8 cellular contexts compared by ENCODE assay signal in the genomic region with DNA sequence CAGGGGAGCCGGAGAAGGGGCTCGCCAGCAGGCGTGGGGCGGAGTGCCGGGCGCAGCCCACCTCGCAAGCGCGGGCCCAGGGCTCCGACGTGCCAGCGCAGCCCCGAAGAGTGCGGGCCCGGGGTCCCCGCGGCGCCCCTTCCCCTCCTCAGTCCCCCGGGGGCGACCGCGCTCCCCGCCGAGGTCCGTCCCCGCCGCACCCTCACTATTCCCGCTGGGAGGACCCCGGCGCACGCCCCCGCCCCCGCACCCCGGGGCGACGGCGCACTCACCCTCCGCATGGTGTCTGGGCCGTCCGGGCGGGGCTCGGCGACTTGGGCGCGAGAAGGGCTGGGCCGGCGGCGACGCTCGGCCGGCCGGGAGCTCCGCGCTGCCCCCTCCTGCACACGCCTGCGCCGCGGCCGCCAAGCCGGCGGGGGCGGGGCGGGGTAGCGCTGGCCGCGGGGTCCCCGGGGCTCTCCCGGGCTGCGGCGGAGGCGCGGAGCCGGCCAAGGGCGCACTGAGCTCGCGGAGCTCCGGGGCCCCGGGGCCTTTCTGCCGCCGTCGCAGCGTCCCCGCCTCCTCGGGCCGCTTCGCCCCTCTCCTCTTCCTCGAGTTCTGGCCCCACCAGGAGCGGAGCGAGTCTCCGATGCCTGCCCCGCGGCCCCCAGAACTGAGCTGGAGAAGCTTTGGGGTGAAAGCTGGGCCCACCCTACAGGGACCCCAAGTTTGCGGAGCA.
DNase-seq lines count a peak whose midpoint lies in the region; ATAC-seq and TF ChIP-seq lines count a peak whose summit lies in the region.

No MANE protein-coding gene starts in this region.

- no peak for DNase-seq in activated CD8-positive, alpha-beta memory T cell treated with anti-CD3 and anti-CD28 coated beads, Interleukin-2, amount 10 ng/mL, durations not matched to agents 7 days and 5 days
- no peak for DNase-seq in activated CD8-positive, alpha-beta memory T cell treated with anti-CD3 and anti-CD28 coated beads, Interleukin-2, amount 50 U/mL, for 4 hours
- DNase-seq in H7: peak; percentile 92
- peak; percentile 65 for DNase-seq in NB4 (ENCODE audit: low read depth)
- no peak for DNase-seq in naive thymus-derived CD8-positive, alpha-beta T cell
- DNase-seq in NCI-H2029 treated with DMSO at 0.1 percent for 48 hours (lab: John Stamatoyannopoulos, UW): no peak
- no peak for DNase-seq in NCI-H2029 (lab: John Stamatoyannopoulos, UW)

- TF ChIP-seq POLR2A in NB4 (IDR thresholded peaks at IDR 0.05; ENCODE audit: extremely low read depth, insufficient read length): no peak

- H3K36me3 Mint-ChIP-seq in activated CD8-positive, alpha-beta memory T cell treated with anti-CD3 and anti-CD28 coated beads, Interleukin-2, amount 10 ng/mL, durations not matched to agents 7 days and 5 days: no peaks in the 10 kb centered on the region
- peaks cover 0 to 3% (median 0%) of the 10 kb centered on the region in 3 donors for H3K36me3 Mint-ChIP-seq in naive thymus-derived CD8-positive, alpha-beta T cell

- H3K4me3 ChIP-seq in H7 (ENCODE audit: insufficient read depth, low read depth, low read length): peak overlapping the region; percentile 54
- H3K4me3 ChIP-seq in NB4 (ENCODE audit: low read depth, low read length): no peak overlapping the region
- H3K4me3 ChIP-seq in endocrine pancreas (ENCODE audit: control insufficient read depth, insufficient read depth, low read length): peak overlapping the region; percentile 34

- H3K27ac Mint-ChIP-seq in activated CD8-positive, alpha-beta memory T cell treated with anti-CD3 and anti-CD28 coated beads, Interleukin-2, amount 10 ng/mL, durations not matched to agents 7 days and 5 days: no peak overlapping the region
- no peak overlapping the region for H3K27ac Mint-ChIP-seq in naive thymus-derived CD8-positive, alpha-beta T cell

- no peaks in the 10 kb centered on the region for H3K4me1 ChIP-seq in endocrine pancreas (ENCODE audit: control insufficient read depth, insufficient read depth, low read length)

- H3K27me3 ChIP-seq in H7 (ENCODE audit: control insufficient read depth, insufficient read depth, low read length) (peaks cover 45% of the 10 kb centered on the region), endocrine pancreas (ENCODE audit: control insufficient read depth, insufficient read depth, low read length) (no peaks in the 10 kb centered on the region)

- POLR2A ChIA-PET in naive thymus-derived CD8-positive, alpha-beta T cell (lab: Charles Lee): no interaction called here

- no peaks in the 10 kb centered on the region for H3K9me3 Mint-ChIP-seq in activated CD8-positive, alpha-beta memory T cell treated with anti-CD3 and anti-CD28 coated beads, Interleukin-2, amount 10 ng/mL, durations not matched to agents 7 days and 5 days (ENCODE audit: low read depth)
- no peaks in the 10 kb centered on the region for H3K9me3 Mint-ChIP-seq in naive thymus-derived CD8-positive, alpha-beta T cell

- H3K36me3 ChIP-seq in H7 (replicated peaks; ENCODE audit: control insufficient read depth, insufficient read depth, low read length) (no peaks in the 10 kb centered on the region), endocrine pancreas (ENCODE audit: control insufficient read depth, insufficient read depth, low read length) (no peaks in the 10 kb centered on the region)

- no peaks in the 10 kb centered on the region for H3K9me3 ChIP-seq in endocrine pancreas (ENCODE audit: control insufficient read depth, low read length)

- peak overlapping the region; percentile 15 for H3K4me3 Mint-ChIP-seq in activated CD8-positive, alpha-beta memory T cell treated with anti-CD3 and anti-CD28 coated beads, Interleukin-2, amount 10 ng/mL, durations not matched to agents 7 days and 5 days
- H3K4me3 Mint-ChIP-seq in naive thymus-derived CD8-positive, alpha-beta T cell: peak overlapping the region; percentile 60 to 91 (median 81)

- H3K27me3 Mint-ChIP-seq in activated CD8-positive, alpha-beta memory T cell treated with anti-CD3 and anti-CD28 coated beads, Interleukin-2, amount 10 ng/mL, durations not matched to agents 7 days and 5 days: peaks cover 68% of the 10 kb centered on the region
- peaks cover 37 to 85% (median 66%) of the 10 kb centered on the region in 5 donors for H3K27me3 Mint-ChIP-seq in naive thymus-derived CD8-positive, alpha-beta T cell

- no peak for TF ChIP-seq CTCF in NB4 (IDR thresholded peaks at IDR 0.05; ENCODE audit: low read depth, low read length)

- peak overlapping the region; percentile 75 for H3K9ac ChIP-seq in endocrine pancreas (ENCODE audit: control insufficient read depth, insufficient read depth, low read length)

- H3K4me1 Mint-ChIP-seq in activated CD8-positive, alpha-beta memory T cell treated with anti-CD3 and anti-CD28 coated beads, Interleukin-2, amount 10 ng/mL, durations not matched to agents 7 days and 5 days: peaks cover 13% of the 10 kb centered on the region
- peaks cover 9 to 25% (median 21%) of the 10 kb centered on the region in 4 donors for H3K4me1 Mint-ChIP-seq in naive thymus-derived CD8-positive, alpha-beta T cell

- CTCF ChIA-PET in activated CD8-positive, alpha-beta memory T cell treated with anti-CD3 and anti-CD28 coated beads, Interleukin-2, amount 10 ng/mL, durations not matched to agents 7 days and 5 days (lab: Charles Lee): no interaction called here

- ATAC-seq in activated CD8-positive, alpha-beta memory T cell treated with anti-CD3 and anti-CD28 coated beads, Interleukin-2, amount 10 ng/mL, durations not matched to agents 7 days and 5 days: no peak
- ATAC-seq in naive thymus-derived CD8-positive, alpha-beta T cell: peak; percentile 25 to 30

Comparison
In these comparisons a context has a peak if more than half of its experiments do, and no peak if none do; other contexts are left out.
1. DNase-seq: peak in H7 (single experiment) and NB4 (single experiment); none in activated CD8-positive, alpha-beta memory T cell treated with anti-CD3 and anti-CD28 coated beads, Interleukin-2, amount 10 ng/mL, durations not matched to agents 7 days and 5 days (single experiment), activated CD8-positive, alpha-beta memory T cell treated with anti-CD3 and anti-CD28 coated beads, Interleukin-2, amount 50 U/mL, for 4 hours (single experiment), naive thymus-derived CD8-positive, alpha-beta T cell (0 of 10), NCI-H2029 treated with DMSO at 0.1 percent for 48 hours (single experiment) and NCI-H2029 (single experiment).